In the genomic region with DNA sequence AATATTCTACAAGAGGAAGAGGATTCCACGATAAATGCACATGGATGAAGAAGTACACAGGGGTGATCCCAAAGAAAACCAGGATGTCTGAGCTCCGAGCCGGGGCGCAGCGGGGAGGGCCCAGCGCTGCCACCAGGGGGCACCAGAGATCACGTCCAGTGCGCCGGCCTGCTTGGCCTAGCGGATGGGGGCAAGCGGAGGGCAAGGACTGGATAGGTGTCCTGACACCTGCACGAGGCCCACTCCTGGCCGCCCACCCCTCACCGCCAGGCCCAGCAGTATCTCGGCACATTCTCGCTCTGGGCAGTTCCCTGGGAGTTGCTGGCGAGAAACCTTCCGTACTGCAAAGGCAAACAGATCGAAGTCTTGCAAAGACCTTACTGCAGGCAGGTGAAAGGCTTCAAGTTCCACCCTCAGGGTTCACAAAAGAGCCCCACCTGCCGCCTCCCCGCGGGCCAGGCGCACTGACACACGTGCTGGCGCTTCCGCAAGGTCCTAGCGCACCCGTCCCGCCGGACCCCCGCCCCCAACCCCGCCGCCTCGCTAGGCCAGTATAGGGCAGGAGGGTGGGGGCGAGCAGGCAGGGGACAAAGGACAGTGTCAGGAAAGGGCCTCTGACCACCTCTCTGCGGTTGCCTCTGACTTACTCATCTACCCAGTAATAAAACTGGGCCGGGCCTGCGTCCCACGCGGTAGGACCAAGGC, we compare ENCODE assay signal across 1 cellular context.
TF ChIP-seq lines count a peak whose summit lies in the region.

No MANE protein-coding gene starts in this region.

TF ChIP-seq in WTC11, 78 proteins besides CTCF, POLR2A, EP300 and RAD21 (continued from another document):
- TF ChIP-seq, protein P1, sequence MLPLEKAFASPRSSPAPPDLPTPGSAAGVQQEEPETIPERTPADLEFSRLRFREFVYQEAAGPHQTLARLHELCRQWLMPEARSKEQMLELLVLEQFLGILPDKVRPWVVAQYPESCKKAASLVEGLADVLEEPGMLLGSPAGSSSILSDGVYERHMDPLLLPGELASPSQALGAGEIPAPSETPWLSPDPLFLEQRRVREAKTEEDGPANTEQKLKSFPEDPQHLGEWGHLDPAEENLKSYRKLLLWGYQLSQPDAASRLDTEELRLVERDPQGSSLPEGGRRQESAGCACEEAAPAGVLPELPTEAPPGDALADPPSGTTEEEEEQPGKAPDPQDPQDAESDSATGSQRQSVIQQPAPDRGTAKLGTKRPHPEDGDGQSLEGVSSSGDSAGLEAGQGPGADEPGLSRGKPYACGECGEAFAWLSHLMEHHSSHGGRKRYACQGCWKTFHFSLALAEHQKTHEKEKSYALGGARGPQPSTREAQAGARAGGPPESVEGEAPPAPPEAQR (CRISPR knock-in tag; IDR thresholded peaks at IDR 0.05): no peak
- TF ChIP-seq, protein P2, sequence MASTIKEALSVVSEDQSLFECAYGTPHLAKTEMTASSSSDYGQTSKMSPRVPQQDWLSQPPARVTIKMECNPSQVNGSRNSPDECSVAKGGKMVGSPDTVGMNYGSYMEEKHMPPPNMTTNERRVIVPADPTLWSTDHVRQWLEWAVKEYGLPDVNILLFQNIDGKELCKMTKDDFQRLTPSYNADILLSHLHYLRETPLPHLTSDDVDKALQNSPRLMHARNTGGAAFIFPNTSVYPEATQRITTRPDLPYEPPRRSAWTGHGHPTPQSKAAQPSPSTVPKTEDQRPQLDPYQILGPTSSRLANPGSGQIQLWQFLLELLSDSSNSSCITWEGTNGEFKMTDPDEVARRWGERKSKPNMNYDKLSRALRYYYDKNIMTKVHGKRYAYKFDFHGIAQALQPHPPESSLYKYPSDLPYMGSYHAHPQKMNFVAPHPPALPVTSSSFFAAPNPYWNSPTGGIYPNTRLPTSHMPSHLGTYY (CRISPR knock-in tag; IDR thresholded peaks at IDR 0.05): no peak
- TF ChIP-seq, protein P3, sequence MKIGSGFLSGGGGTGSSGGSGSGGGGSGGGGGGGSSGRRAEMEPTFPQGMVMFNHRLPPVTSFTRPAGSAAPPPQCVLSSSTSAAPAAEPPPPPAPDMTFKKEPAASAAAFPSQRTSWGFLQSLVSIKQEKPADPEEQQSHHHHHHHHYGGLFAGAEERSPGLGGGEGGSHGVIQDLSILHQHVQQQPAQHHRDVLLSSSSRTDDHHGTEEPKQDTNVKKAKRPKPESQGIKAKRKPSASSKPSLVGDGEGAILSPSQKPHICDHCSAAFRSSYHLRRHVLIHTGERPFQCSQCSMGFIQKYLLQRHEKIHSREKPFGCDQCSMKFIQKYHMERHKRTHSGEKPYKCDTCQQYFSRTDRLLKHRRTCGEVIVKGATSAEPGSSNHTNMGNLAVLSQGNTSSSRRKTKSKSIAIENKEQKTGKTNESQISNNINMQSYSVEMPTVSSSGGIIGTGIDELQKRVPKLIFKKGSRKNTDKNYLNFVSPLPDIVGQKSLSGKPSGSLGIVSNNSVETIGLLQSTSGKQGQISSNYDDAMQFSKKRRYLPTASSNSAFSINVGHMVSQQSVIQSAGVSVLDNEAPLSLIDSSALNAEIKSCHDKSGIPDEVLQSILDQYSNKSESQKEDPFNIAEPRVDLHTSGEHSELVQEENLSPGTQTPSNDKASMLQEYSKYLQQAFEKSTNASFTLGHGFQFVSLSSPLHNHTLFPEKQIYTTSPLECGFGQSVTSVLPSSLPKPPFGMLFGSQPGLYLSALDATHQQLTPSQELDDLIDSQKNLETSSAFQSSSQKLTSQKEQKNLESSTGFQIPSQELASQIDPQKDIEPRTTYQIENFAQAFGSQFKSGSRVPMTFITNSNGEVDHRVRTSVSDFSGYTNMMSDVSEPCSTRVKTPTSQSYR (CRISPR knock-in tag; IDR thresholded peaks at IDR 0.05): peak; percentile 75; the same call in 1 of the 2 replicates
- TF ChIP-seq FOXK1 (CRISPR knock-in tag; IDR thresholded peaks at IDR 0.05) (peak; percentile 87; the same call in 1 of the 2 replicates), ZNF138 (CRISPR knock-in tag; conservative IDR thresholded peaks at IDR 0.05) (0 out of 2 replicates have a peak, but pooled peaks have one; percentile 36)
